19 cellular contexts compared by ENCODE assay signal in genomic region chr3:31900583-31900982, GRCh38.
DNase-seq lines count a peak whose midpoint lies in the region; ATAC-seq and TF ChIP-seq lines count a peak whose summit lies in the region.
"Had no signal": no experiment of that assay in that cellular context is flagged by ENCODE, and none has a peak within 500 bp of the region (broad histone marks: within the 10 kb centered on the region; RNA-seq: fewer than 3 reads in every experiment).

No MANE protein-coding gene starts in this region.

- H3F3A ChIP-seq in SU-DHL-6 (ENCODE audit: insufficient read depth): peaks cover 10% of the 10 kb centered on the region; the same call in 1 of the 2 replicates

- no peak for ATAC-seq in activated naive CD8-positive, alpha-beta T cell treated with anti-CD3 and anti-CD28 coated beads, Interleukin-2, amount 50 U/mL, for 24 hours
- no peak for ATAC-seq in stimulated activated naive B cell treated with anti-CD40 and anti-IgM and Interleukin-4, amounts not matched to agents 10 μg/mL and 1 μg/mL and 100 μg/mL, for 72 hours (replicated peaks)
- ATAC-seq: A549 had no signal

- H3K9me3 Mint-ChIP-seq in activated naive CD8-positive, alpha-beta T cell treated with anti-CD3 and anti-CD28 coated beads for 36 hours: no peaks in the 10 kb centered on the region
- H3K9me3 Mint-ChIP-seq in activated naive CD8-positive, alpha-beta T cell treated with anti-CD3 and anti-CD28 coated beads, Interleukin-2, amount 50 U/mL, for 24 hours: no peaks in the 10 kb centered on the region
- H3K9me3 Mint-ChIP-seq in endothelial cell (ENCODE audit: unreplicated experiment): no peaks in the 10 kb centered on the region
- H3K9me3 Mint-ChIP-seq in stimulated activated naive B cell treated with anti-CD40 and anti-IgM and Interleukin-4, amounts not matched to agents 10 μg/mL and 1 μg/mL and 100 μg/mL, for 72 hours: no peaks in the 10 kb centered on the region

- peaks cover 89% of the 10 kb centered on the region for H3K79me2 ChIP-seq in SU-DHL-6 (ENCODE audit: insufficient read depth, low read length)

- no peaks in the 10 kb centered on the region for H3K9me2 ChIP-seq in SU-DHL-6 (replicated peaks; ENCODE audit: insufficient read depth, low read length)

- H3K27me3 ChIP-seq in SU-DHL-6 (ENCODE audit: low read length): no peaks in the 10 kb centered on the region
- H3K27me3 ChIP-seq: SJCRH30 had no signal

- H3K4me3 ChIP-seq in SU-DHL-6 (ENCODE audit: insufficient read depth, low read length, poor library complexity, severe bottlenecking): no peak overlapping the region
- H3K4me3 ChIP-seq: A549, HAP-1, SJCRH30 had no signal

- H3K4me1 Mint-ChIP-seq in activated naive CD8-positive, alpha-beta T cell treated with anti-CD3 and anti-CD28 coated beads for 36 hours: peaks cover 23% of the 10 kb centered on the region
- peaks cover 31% of the 10 kb centered on the region for H3K4me1 Mint-ChIP-seq in activated naive CD8-positive, alpha-beta T cell treated with anti-CD3 and anti-CD28 coated beads, Interleukin-2, amount 50 U/mL, for 24 hours
- H3K4me1 Mint-ChIP-seq in endothelial cell (ENCODE audit: unreplicated experiment): peaks cover 36% of the 10 kb centered on the region
- peaks cover 46 to 73% of the 10 kb centered on the region in 2 donors for H3K4me1 Mint-ChIP-seq in stimulated activated naive B cell treated with anti-CD40 and anti-IgM and Interleukin-4, amounts not matched to agents 10 μg/mL and 1 μg/mL and 100 μg/mL, for 72 hours

- no peaks in the 10 kb centered on the region for H3K9me3 ChIP-seq in SU-DHL-6 (ENCODE audit: insufficient read depth, low read length)
- H3K9me3 ChIP-seq: A549, HAP-1, SJCRH30 had no signal

- H2AFZ ChIP-seq in SU-DHL-6 (ENCODE audit: low read depth, low read length, severe bottlenecking): no peak overlapping the region

- H3K36me3 ChIP-seq in SU-DHL-6 (ENCODE audit: low read length): no peaks in the 10 kb centered on the region
- H3K36me3 ChIP-seq: HAP-1, SJCRH30 had no signal

- peaks cover 2% of the 10 kb centered on the region for H3K36me3 Mint-ChIP-seq in activated naive CD8-positive, alpha-beta T cell treated with anti-CD3 and anti-CD28 coated beads for 36 hours
- H3K36me3 Mint-ChIP-seq in activated naive CD8-positive, alpha-beta T cell treated with anti-CD3 and anti-CD28 coated beads, Interleukin-2, amount 50 U/mL, for 24 hours (ENCODE audit: low read depth): no peaks in the 10 kb centered on the region
- no peaks in the 10 kb centered on the region for H3K36me3 Mint-ChIP-seq in endothelial cell (ENCODE audit: low read depth, unreplicated experiment)
- peaks cover 13 to 23% of the 10 kb centered on the region in 2 donors for H3K36me3 Mint-ChIP-seq in stimulated activated naive B cell treated with anti-CD40 and anti-IgM and Interleukin-4, amounts not matched to agents 10 μg/mL and 1 μg/mL and 100 μg/mL, for 72 hours

- H3K9ac ChIP-seq in SU-DHL-6 (ENCODE audit: low read length): no peak overlapping the region

- H3K27me3 Mint-ChIP-seq in activated naive CD8-positive, alpha-beta T cell treated with anti-CD3 and anti-CD28 coated beads for 36 hours: no peaks in the 10 kb centered on the region
- no peaks in the 10 kb centered on the region for H3K27me3 Mint-ChIP-seq in activated naive CD8-positive, alpha-beta T cell treated with anti-CD3 and anti-CD28 coated beads, Interleukin-2, amount 50 U/mL, for 24 hours
- peaks cover 2% of the 10 kb centered on the region for H3K27me3 Mint-ChIP-seq in endothelial cell (ENCODE audit: unreplicated experiment)
- no peaks in the 10 kb centered on the region for H3K27me3 Mint-ChIP-seq in stimulated activated naive B cell treated with anti-CD40 and anti-IgM and Interleukin-4, amounts not matched to agents 10 μg/mL and 1 μg/mL and 100 μg/mL, for 72 hours

- DNase-seq in activated naive CD8-positive, alpha-beta T cell treated with anti-CD3 and anti-CD28 coated beads for 36 hours: no peak
- DNase-seq in activated naive CD8-positive, alpha-beta T cell treated with anti-CD3 and anti-CD28 coated beads, Interleukin-2, amount 50 U/mL, for 24 hours: no peak
- DNase-seq in endothelial cell (ENCODE audit: low spot score) (no peak), SK-N-DZ (ENCODE audit: low spot score) (no peak), NCI-H526 treated with DMSO at 0.1 percent for 48 hours (lab: John Stamatoyannopoulos, UW) (no peak), NCI-H1105 (lab: John Stamatoyannopoulos, UW) (no peak)
- no peak for DNase-seq in stimulated activated naive B cell treated with anti-CD40 and anti-IgM and Interleukin-4, amounts not matched to agents 10 μg/mL and 1 μg/mL and 100 μg/mL, for 72 hours
- DNase-seq: C1 segment of cervical spinal cord; DMS153; IMR-90; NCI-H1417; NCI-H1930; NCI-H2171; NCI-H446; NK-92 treated with Interleukin-12 subunit alpha and Interleukin-12 subunit beta, amount 100 ng/mL, for 24 hours; SJCRH30 had no signal

- no peak overlapping the region for H3K4me3 Mint-ChIP-seq in activated naive CD8-positive, alpha-beta T cell treated with anti-CD3 and anti-CD28 coated beads for 36 hours
- H3K4me3 Mint-ChIP-seq in activated naive CD8-positive, alpha-beta T cell treated with anti-CD3 and anti-CD28 coated beads, Interleukin-2, amount 50 U/mL, for 24 hours: no peak overlapping the region
- no peak overlapping the region for H3K4me3 Mint-ChIP-seq in endothelial cell (ENCODE audit: unreplicated experiment)
- H3K4me3 Mint-ChIP-seq in stimulated activated naive B cell treated with anti-CD40 and anti-IgM and Interleukin-4, amounts not matched to agents 10 μg/mL and 1 μg/mL and 100 μg/mL, for 72 hours: no peak overlapping the region

- peak overlapping the region; percentile 22 for H3K27ac ChIP-seq in SU-DHL-6 (ENCODE audit: low read depth, low read length)
- H3K27ac ChIP-seq: A549, SJCRH30 had no signal

- no peaks in the 10 kb centered on the region for H4K20me1 ChIP-seq in SU-DHL-6 (ENCODE audit: low read depth, low read length)

- peak overlapping the region; percentile 35 for H3K27ac Mint-ChIP-seq in activated naive CD8-positive, alpha-beta T cell treated with anti-CD3 and anti-CD28 coated beads for 36 hours
- H3K27ac Mint-ChIP-seq in activated naive CD8-positive, alpha-beta T cell treated with anti-CD3 and anti-CD28 coated beads, Interleukin-2, amount 50 U/mL, for 24 hours: no peak overlapping the region
- peak overlapping the region; percentile 77 for H3K27ac Mint-ChIP-seq in endothelial cell (ENCODE audit: unreplicated experiment)
- H3K27ac Mint-ChIP-seq in stimulated activated naive B cell treated with anti-CD40 and anti-IgM and Interleukin-4, amounts not matched to agents 10 μg/mL and 1 μg/mL and 100 μg/mL, for 72 hours: peak overlapping the region; percentile 68

- TF ChIP-seq CTCF in SU-DHL-6 (IDR thresholded peaks at IDR 0.05; ENCODE audit: insufficient read depth, low read length, poor library complexity, severe bottlenecking) (no peak), endothelial cell (IDR thresholded peaks at IDR 0.05; ENCODE audit: unreplicated experiment) (no peak)

- H3K4me2 ChIP-seq in SU-DHL-6 (ENCODE audit: low read depth, low read length, poor library complexity, severe bottlenecking): no peak overlapping the region
- H3K4me2 ChIP-seq: A549 had no signal
